Comparison of ENCODE assay signal across 8 cellular contexts in genomic region chrX:142043196-142043595, GRCh38.
"Had no signal": no experiment of that assay in that cellular context is flagged by ENCODE, and none has a peak within 500 bp of the region (broad histone marks: within the 10 kb centered on the region; RNA-seq: fewer than 3 reads in every experiment).

No MANE protein-coding gene starts in this region.

- H3K27ac ChIP-seq: GM23248 had no signal

- ATAC-seq: HCT116, K562 had no signal

- H3K9me3 ChIP-seq: HAP-1 had no signal

- H2AFZ ChIP-seq: GM23248 had no signal

- H3K4me3 ChIP-seq: GM23248, HAP-1, K562 had no signal

- DNase-seq: GM23248, GOT3, H7, HFFc6, IMR-90 had no signal

- H3K36me3 ChIP-seq: HAP-1 had no signal

- H3K9ac ChIP-seq: GM23248 had no signal
